ENCODE assay signal across 8 cellular contexts in genomic region chr19:15432629-15433518, GRCh38. TPM values are rescaled to one million over a fixed set of nuclear protein-coding genes. Genes with fewer than 3 reads are reported as not detected.
DNase-seq lines count a peak whose midpoint lies in the region; ATAC-seq and TF ChIP-seq lines count a peak whose summit lies in the region.

No MANE protein-coding gene starts in this region.

- peaks cover 13% of the 10 kb centered on the region for H3K36me3 Mint-ChIP-seq in activated CD4-positive, alpha-beta T cell treated with anti-CD3 and anti-CD28 coated beads for 36 hours (ENCODE audit: low read depth)
- peaks cover 4% of the 10 kb centered on the region for H3K36me3 Mint-ChIP-seq in chondrocyte (ENCODE audit: low read depth)

- no peaks in the 10 kb centered on the region for H3K27me3 ChIP-seq in layer of hippocampus (ENCODE audit: control insufficient read depth, insufficient read depth, low read length)

- peak; percentile 62 for ATAC-seq in HG03108 (IDR thresholded peaks at IDR 0.05; ENCODE audit: unreplicated experiment)
- ATAC-seq in activated CD4-positive, alpha-beta T cell treated with anti-CD3 and anti-CD28 coated beads for 36 hours, result peak; percentile 87

- peak; percentile 11 for TF ChIP-seq CTCF in chondrocyte (IDR thresholded peaks at IDR 0.05)

- peak; percentile 85 for DNase-seq in SIG-M5 treated with dmso at 0.1 percent for 504 hours (lab: John Stamatoyannopoulos, UW; ENCODE audit: unreplicated experiment)
- DNase-seq in SIG-M5 (lab: John Stamatoyannopoulos, UW), result no peak
- peak; percentile 76 for DNase-seq in NCI-H446 treated with DMSO at 0.1 percent for 48 hours (lab: John Stamatoyannopoulos, UW)
- peak; percentile 97 for DNase-seq in activated CD4-positive, alpha-beta T cell treated with anti-CD3 and anti-CD28 coated beads for 36 hours
- peak; percentile 98 for DNase-seq in chondrocyte (ENCODE audit: low spot score)
- peak; percentile 84 to 91 for DNase-seq in stimulated activated CD4-positive, alpha-beta T cell treated with anti-CD3 and anti-CD28 coated beads, Interleukin-15, amount 100 ng/mL, for 48 hours (ENCODE audit: low read depth in 2 of 2)

- H3K9me3 Mint-ChIP-seq in activated CD4-positive, alpha-beta T cell treated with anti-CD3 and anti-CD28 coated beads for 36 hours (ENCODE audit: low read depth), result no peaks in the 10 kb centered on the region
- H3K9me3 Mint-ChIP-seq in chondrocyte (ENCODE audit: low read depth), result no peaks in the 10 kb centered on the region

- peak overlapping the region; percentile 76 for H3K27ac ChIP-seq in layer of hippocampus (ENCODE audit: low read depth, low read length)

- H3K4me3 Mint-ChIP-seq in activated CD4-positive, alpha-beta T cell treated with anti-CD3 and anti-CD28 coated beads for 36 hours, result peak overlapping the region; percentile 87
- peak overlapping the region; percentile 92 for H3K4me3 Mint-ChIP-seq in chondrocyte (ENCODE audit: unreplicated experiment)

- intact Hi-C loops in activated CD4-positive, alpha-beta T cell treated with anti-CD3 and anti-CD28 coated beads for 36 hours (cut with DNase I, micrococcal nuclease), result loop anchor here (1.0 to 5.0 kb wide), 9 partner anchors 14 to 404 kb away; partner anchors contain the start of genes AKAP8 (in 1 of the 2), BRD4 (in 1 of the 2) and WIZ (in 1 of the 2)

- CTCF ChIA-PET in activated CD4-positive, alpha-beta T cell treated with anti-CD3 and anti-CD28 coated beads for 36 hours (lab: Charles Lee), result interaction anchor here (1.3 to 5.2 kb wide), 2 partner anchors 14 to 123 kb away, joined by 5 to 41 read pairs; partner anchors contain the start of gene AKAP8L

- H3K27me3 Mint-ChIP-seq in activated CD4-positive, alpha-beta T cell treated with anti-CD3 and anti-CD28 coated beads for 36 hours, result no peaks in the 10 kb centered on the region
- no peaks in the 10 kb centered on the region for H3K27me3 Mint-ChIP-seq in chondrocyte (ENCODE audit: low read depth)

- H3K4me1 Mint-ChIP-seq in activated CD4-positive, alpha-beta T cell treated with anti-CD3 and anti-CD28 coated beads for 36 hours, result peaks cover 26% of the 10 kb centered on the region
- H3K4me1 Mint-ChIP-seq in chondrocyte (ENCODE audit: low read depth), result peaks cover 28% of the 10 kb centered on the region

- peak overlapping the region; percentile 91 for H3K27ac Mint-ChIP-seq in activated CD4-positive, alpha-beta T cell treated with anti-CD3 and anti-CD28 coated beads for 36 hours
- peak overlapping the region; percentile 96 for H3K27ac Mint-ChIP-seq in chondrocyte (ENCODE audit: unreplicated experiment)

- POLR2A ChIA-PET in activated CD4-positive, alpha-beta T cell treated with anti-CD3 and anti-CD28 coated beads for 36 hours (lab: Charles Lee), result interaction anchor here (1.6 to 2.9 kb wide), 2 partner anchors 15 to 53 kb away, joined by 5 to 19 read pairs; partner anchors contain the start of genes AKAP8 and AKAP8L

RNA-seq across cellular contexts. Expression of gene AKAP8L, which starts 14.1 kb away (rescaled TPM):
- 10 to 100 TPM; 76.2 to 89.9 TPM for total RNA-seq in activated CD4-positive, alpha-beta T cell treated with anti-CD3 and anti-CD28 coated beads for 36 hours
- 69.5 to 103 TPM (median 76.0 TPM) in 3 replicates for total RNA-seq in chondrocyte

RNA-seq across cellular contexts. Expression of gene WIZ, which starts 16.9 kb away (rescaled TPM):
- 10 to 100 TPM; 21.2 to 22.6 TPM for total RNA-seq in activated CD4-positive, alpha-beta T cell treated with anti-CD3 and anti-CD28 coated beads for 36 hours
- total RNA-seq in chondrocyte, result 50.6 to 54.0 TPM (median 52.4 TPM) in 3 replicates

RNA-seq across cellular contexts. Expression of gene RASAL3, which starts 31.5 kb away (rescaled TPM):
- 10 to 100 TPM; 80.7 to 97.7 TPM for total RNA-seq in activated CD4-positive, alpha-beta T cell treated with anti-CD3 and anti-CD28 coated beads for 36 hours
- 0.05 TPM in 1 of 3 replicates, not detected in the others for total RNA-seq in chondrocyte

RNA-seq across cellular contexts. Expression of gene PGLYRP2, which starts 46.4 kb away (rescaled TPM):
- total RNA-seq in activated CD4-positive, alpha-beta T cell treated with anti-CD3 and anti-CD28 coated beads for 36 hours, result under 1 TPM in 1 of 2 experiments, not detected in 1; 0.14 TPM
- not detected in 3 replicates for total RNA-seq in chondrocyte

RNA-seq across cellular contexts. Expression of gene AKAP8, which starts 53.3 kb away (rescaled TPM):
- 10 to 100 TPM; 47.9 to 54.3 TPM for total RNA-seq in activated CD4-positive, alpha-beta T cell treated with anti-CD3 and anti-CD28 coated beads for 36 hours
- total RNA-seq in chondrocyte, result 21.3 to 23.5 TPM (median 23.0 TPM) in 3 replicates

Comparison
In these comparisons a context has a peak if more than half of its experiments do, and no peak if none do; other contexts are left out.
1. RNA of gene RASAL3, which starts 31.5 kb away (total RNA-seq): 80.7 to 97.7 TPM in activated CD4-positive, alpha-beta T cell treated with anti-CD3 and anti-CD28 coated beads for 36 hours; 0.05 TPM in chondrocyte; every median in the first group is over 10 times any median in the second.